In genomic region chr7:6221340-6222319, GRCh38 we compare ENCODE assay signal across 10 cellular contexts.
A peak's percentile ranks its signal among the peaks of the same experiment; 100 is the strongest.
DNase-seq lines count a peak whose midpoint lies in the region; ATAC-seq and TF ChIP-seq lines count a peak whose summit lies in the region.
"Had no signal": no experiment of that assay in that cellular context is flagged by ENCODE, and none has a peak within 500 bp of the region (broad histone marks: within the 10 kb centered on the region; RNA-seq: fewer than 3 reads in every experiment).

No MANE protein-coding gene starts in this region.

- H3K4me3 Mint-ChIP-seq in activated naive CD4-positive, alpha-beta T cell treated with anti-CD3 and anti-CD28 coated beads, Interleukin-2, amount 50 U/mL, for 24 hours: peak overlapping the region; percentile 74

- H3K27me3 Mint-ChIP-seq in activated naive CD4-positive, alpha-beta T cell treated with anti-CD3 and anti-CD28 coated beads, Interleukin-2, amount 50 U/mL, for 24 hours: no peaks in the 10 kb centered on the region

- peak overlapping the region; percentile 97 for H3K27ac Mint-ChIP-seq in activated naive CD4-positive, alpha-beta T cell treated with anti-CD3 and anti-CD28 coated beads, Interleukin-2, amount 50 U/mL, for 24 hours

- DNase-seq in GM10266 (ENCODE audit: extremely low spot score): peak; percentile 38
- peak; percentile 94 for DNase-seq in NCI-H226
- DNase-seq in putamen (ENCODE audit: low spot score): peak; percentile 67
- no peak for DNase-seq in NCI-H2196 (lab: John Stamatoyannopoulos, UW; ENCODE audit: unreplicated experiment)
- DNase-seq in NAMALWA (ENCODE audit: low spot score): no peak
- no peak for DNase-seq in NCI-H1048 (lab: John Stamatoyannopoulos, UW)
- DNase-seq: hippocampal formation, NCI-H510A had no signal

- no peak for TF ChIP-seq CTCF in GM10266 (IDR thresholded peaks at IDR 0.05; ENCODE audit: control insufficient read depth, insufficient read depth, low read depth, missing control alignments)

- H3K9me3 Mint-ChIP-seq in activated naive CD4-positive, alpha-beta T cell treated with anti-CD3 and anti-CD28 coated beads, Interleukin-2, amount 50 U/mL, for 24 hours: no peaks in the 10 kb centered on the region

- H3K36me3 Mint-ChIP-seq in activated naive CD4-positive, alpha-beta T cell treated with anti-CD3 and anti-CD28 coated beads, Interleukin-2, amount 50 U/mL, for 24 hours: peaks cover 1% of the 10 kb centered on the region

- peaks cover 24% of the 10 kb centered on the region for H3K4me1 Mint-ChIP-seq in activated naive CD4-positive, alpha-beta T cell treated with anti-CD3 and anti-CD28 coated beads, Interleukin-2, amount 50 U/mL, for 24 hours

- ATAC-seq in HG03159 (IDR thresholded peaks at IDR 0.05; ENCODE audit: unreplicated experiment): no peak

Comparison
In these comparisons a context has a peak if more than half of its experiments do, and no peak if none do; other contexts are left out.
1. DNase-seq: peak in GM10266 (single experiment), NCI-H226 (single experiment) and putamen (single experiment); none in NCI-H2196 (single experiment), NAMALWA (single experiment) and NCI-H1048 (single experiment).